Comparison of ENCODE assay signal across 14 cellular contexts in the genomic region with DNA sequence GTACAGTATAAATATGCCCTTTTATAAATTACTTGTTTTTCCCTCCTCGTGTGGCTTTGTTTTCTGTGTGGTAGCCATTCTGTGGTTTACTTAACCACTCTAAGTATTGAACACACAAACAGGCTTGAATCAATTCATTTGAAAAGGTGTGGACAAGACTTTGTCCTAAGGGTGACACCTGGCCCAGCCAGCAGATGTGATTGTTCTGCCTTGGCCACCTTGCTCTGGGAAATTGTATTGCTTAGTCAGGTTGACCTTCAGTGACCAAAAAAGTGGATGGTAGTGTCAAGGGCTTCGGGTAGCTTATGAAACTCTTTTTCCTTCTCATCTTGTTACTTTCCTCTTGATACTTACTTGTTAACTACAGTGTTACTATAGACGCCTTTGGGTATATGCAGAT.
DNase-seq lines count a peak whose midpoint lies in the region; ATAC-seq and TF ChIP-seq lines count a peak whose summit lies in the region.
"Had no signal": no experiment of that assay in that cellular context is flagged by ENCODE, and none has a peak within 500 bp of the region (broad histone marks: within the 10 kb centered on the region; RNA-seq: fewer than 3 reads in every experiment).

No MANE protein-coding gene starts in this region.

- H3K9me3 Mint-ChIP-seq in activated naive CD4-positive, alpha-beta T cell treated with anti-CD3 and anti-CD28 coated beads, Interleukin-2, amount 10 ng/mL, durations not matched to agents 7 days and 5 days = peaks cover 14% of the 10 kb centered on the region
- H3K9me3 Mint-ChIP-seq in T-cell (no peaks in the 10 kb centered on the region), memory B cell (peaks cover 2% of the 10 kb centered on the region)

- no peaks in the 10 kb centered on the region for H3K27me3 Mint-ChIP-seq in activated naive CD4-positive, alpha-beta T cell treated with anti-CD3 and anti-CD28 coated beads, Interleukin-2, amount 10 ng/mL, durations not matched to agents 7 days and 5 days
- H3K27me3 Mint-ChIP-seq in T-cell (no peaks in the 10 kb centered on the region), memory B cell (no peaks in the 10 kb centered on the region)
- H3K27me3 Mint-ChIP-seq: dendritic cell treated with granulocyte-macrophage colony-stimulating factor and Interleukin-4, amounts not matched to agents 40 ng/mL and 50 ng/mL, for 4 days had no signal

- H3K27me3 ChIP-seq in thyroid gland = no peaks in the 10 kb centered on the region

- WGBS in thyroid gland, 2 donors = 74 to 75% methylated on average over 3 of the region's 3 CpGs

- CTCF ChIA-PET in activated naive CD4-positive, alpha-beta T cell treated with anti-CD3 and anti-CD28 coated beads, Interleukin-2, amount 10 ng/mL, durations not matched to agents 7 days and 5 days (lab: Charles Lee) = interaction anchor here (1.3 to 3.5 kb wide), 4 partner anchors 10 to 62 kb away, joined by 3 to 24 read pairs (median 11); partner anchors contain the start of gene DGKD
- CTCF ChIA-PET in T-cell (lab: Charles Lee) = interaction anchor here in 1 of 2 donors (1.1 kb wide), 1 partner anchor 27 kb away, joined by 3 read pairs; no protein-coding TSS in a partner anchor

- no peak for DNase-seq in activated naive CD4-positive, alpha-beta T cell treated with anti-CD3 and anti-CD28 coated beads, Interleukin-2, amount 10 ng/mL, durations not matched to agents 7 days and 5 days
- DNase-seq in activated naive CD4-positive, alpha-beta T cell (lab: John Stamatoyannopoulos, UW) = no peak
- DNase-seq in T-cell (no peak), memory B cell (ENCODE audit: low spot score in 2 of 2) (no peak), thyroid gland (no peak)
- DNase-seq in effector CD4-positive, alpha-beta T cell = no peak
- DNase-seq: activated T-cell treated with anti-CD3 and anti-CD28 coated beads, Interleukin-2, amount 50 U/mL, for 1 hour; NCI-H1048; NCI-H345 had no signal

- peaks cover 91% of the 10 kb centered on the region for H3K4me1 Mint-ChIP-seq in activated naive CD4-positive, alpha-beta T cell treated with anti-CD3 and anti-CD28 coated beads, Interleukin-2, amount 10 ng/mL, durations not matched to agents 7 days and 5 days
- H3K4me1 Mint-ChIP-seq in T-cell (peaks cover 94 to 98% (median 96%) of the 10 kb centered on the region in 3 donors), memory B cell (peaks cover 53% of the 10 kb centered on the region)

- no peak for ATAC-seq in T-cell (replicated peaks in 1 of 4)
- no peak for ATAC-seq in memory B cell (ENCODE audit: low read depth)
- ATAC-seq in GM19035 (IDR thresholded peaks at IDR 0.05; ENCODE audit: unreplicated experiment) = no peak
- ATAC-seq in HG02642 (IDR thresholded peaks at IDR 0.05; ENCODE audit: poor library complexity, unreplicated experiment) = no peak

- H3K36me3 Mint-ChIP-seq in activated naive CD4-positive, alpha-beta T cell treated with anti-CD3 and anti-CD28 coated beads, Interleukin-2, amount 10 ng/mL, durations not matched to agents 7 days and 5 days = peaks cover 64% of the 10 kb centered on the region
- H3K36me3 Mint-ChIP-seq in T-cell = peaks cover 17% of the 10 kb centered on the region
- peaks cover 14% of the 10 kb centered on the region for H3K36me3 Mint-ChIP-seq in memory B cell

- peaks cover 72 to 79% of the 10 kb centered on the region in 2 donors for H3K4me1 ChIP-seq in thyroid gland

- intact Hi-C loops in thyroid gland (cut with DNase I) = no loop called here

- TF ChIP-seq CTCF in thyroid gland (IDR thresholded peaks at IDR 0.05) = no peak

- H3K4me3 Mint-ChIP-seq in activated naive CD4-positive, alpha-beta T cell treated with anti-CD3 and anti-CD28 coated beads, Interleukin-2, amount 10 ng/mL, durations not matched to agents 7 days and 5 days = no peak overlapping the region
- H3K4me3 Mint-ChIP-seq in T-cell (peak overlapping the region in 1 of 3 donors; percentile 9), memory B cell (no peak overlapping the region)
- H3K4me3 Mint-ChIP-seq: dendritic cell treated with granulocyte-macrophage colony-stimulating factor and Interleukin-4, amounts not matched to agents 40 ng/mL and 50 ng/mL, for 4 days had no signal

- peak overlapping the region; percentile 91 to 96 (median 95) for H3K27ac ChIP-seq in thyroid gland
- H3K27ac ChIP-seq: SK-N-MC, VCaP had no signal

- TF ChIP-seq POLR2A in thyroid gland (IDR thresholded peaks at IDR 0.05) = no peak

- peak overlapping the region; percentile 67 for H3K27ac Mint-ChIP-seq in activated naive CD4-positive, alpha-beta T cell treated with anti-CD3 and anti-CD28 coated beads, Interleukin-2, amount 10 ng/mL, durations not matched to agents 7 days and 5 days
- peak overlapping the region; percentile 69 to 98 for H3K27ac Mint-ChIP-seq in T-cell
- peak overlapping the region; percentile 69 for H3K27ac Mint-ChIP-seq in memory B cell
- H3K27ac Mint-ChIP-seq: dendritic cell treated with granulocyte-macrophage colony-stimulating factor and Interleukin-4, amounts not matched to agents 40 ng/mL and 50 ng/mL, for 4 days had no signal

- H3K9me3 ChIP-seq in thyroid gland = no peaks in the 10 kb centered on the region

- H3K4me3 ChIP-seq in thyroid gland (replicated peaks in 1 of 3) = no peak overlapping the region
- H3K4me3 ChIP-seq: SK-N-MC had no signal

- POLR2A ChIA-PET in T-cell (lab: Charles Lee) = no interaction called here

- no peaks in the 10 kb centered on the region for H3K36me3 ChIP-seq in thyroid gland
